ENCODE assay signal across 1 cellular context in the genomic region with DNA sequence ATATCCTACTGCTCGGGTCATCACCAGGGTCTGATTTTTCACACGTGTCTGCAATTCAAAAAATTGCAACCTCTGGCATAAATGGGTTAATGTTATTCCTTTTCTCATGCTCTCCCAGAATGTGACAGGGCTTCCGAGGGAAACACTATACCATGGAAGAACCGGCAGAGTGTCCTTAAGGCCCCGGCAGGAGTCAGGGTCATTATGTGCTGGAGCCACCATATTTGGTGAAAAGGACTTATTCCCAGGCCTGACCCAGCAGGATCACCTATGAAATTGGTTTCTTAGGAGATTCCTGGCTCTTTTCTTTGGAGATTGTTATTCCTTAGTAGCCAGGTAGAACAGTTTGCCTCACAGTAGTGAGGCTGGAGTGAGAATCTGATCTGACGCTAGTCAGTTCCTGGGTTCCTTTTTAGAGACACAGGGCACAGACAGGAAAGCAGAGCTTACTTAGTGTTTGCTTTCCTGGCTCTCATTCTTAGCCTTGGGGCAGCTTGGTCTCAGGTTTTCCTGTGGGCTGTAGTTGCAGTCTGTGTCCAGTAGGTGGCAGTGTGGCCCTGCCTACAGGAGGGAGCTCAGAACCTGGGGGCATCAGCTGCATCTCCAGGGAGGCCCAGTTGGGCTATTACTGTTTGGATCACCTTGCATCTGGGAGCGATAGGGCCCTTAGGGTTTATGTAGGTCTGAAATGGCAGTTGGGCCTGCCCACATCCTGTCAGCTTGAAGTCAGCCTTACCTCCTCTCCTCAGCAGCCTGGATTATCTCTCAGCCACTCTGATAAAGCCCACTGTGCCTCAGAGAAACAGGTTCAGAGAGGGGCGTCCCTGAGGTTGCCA.
A peak's percentile ranks its signal among the peaks of the same experiment; 100 is the strongest.
TF ChIP-seq lines count a peak whose summit lies in the region.

No MANE protein-coding gene starts in this region.

TF ChIP-seq in K562, 482 proteins besides CTCF, POLR2A, EP300 and RAD21 (continued from another document and continues in another):
- TF ChIP-seq ARID4B (CRISPR knock-in tag; IDR thresholded peaks at IDR 0.05) (no peak), ZNF696 (CRISPR knock-in tag; conservative IDR thresholded peaks at IDR 0.05) (no peak), PHB2 (IDR thresholded peaks at IDR 0.05; ENCODE audit: low read depth) (no peak), TSC22D4 (tag; IDR thresholded peaks at IDR 0.05) (no peak), FIP1L1 (IDR thresholded peaks at IDR 0.05; ENCODE audit: low read depth, low read length, poor library complexity, severe bottlenecking) (no peak), MTA2 (IDR thresholded peaks at IDR 0.05; ENCODE audit: low read depth) (no peak), ZNF668 (CRISPR knock-in tag; IDR thresholded peaks at IDR 0.05) (no peak), ZBTB11 (CRISPR knock-in tag; IDR thresholded peaks at IDR 0.05) (no peak), ZNF175 (CRISPR knock-in tag; IDR thresholded peaks at IDR 0.05; ENCODE audit: low read depth) (no peak), SRF (CRISPR knock-in tag; IDR thresholded peaks at IDR 0.05) (peak in 1 of 2 experiments; percentile 48; a peak in 1 of 4 replicates), CCNT2 (IDR thresholded peaks at IDR 0.05; ENCODE audit: borderline replicate concordance, extremely low read depth, insufficient read length, low read depth, low read length) (no peak), THRAP3 (IDR thresholded peaks at IDR 0.05; ENCODE audit: borderline replicate concordance) (no peak), MAFK (IDR thresholded peaks at IDR 0.05; ENCODE audit: low read length) (no peak), SMC3 (conservative IDR thresholded peaks at IDR 0.05; ENCODE audit: insufficient read depth, low read depth, low read length) (peak; percentile 83), BMI1 (IDR thresholded peaks at IDR 0.05; ENCODE audit: low read length) (no peak), FOSL1 (tag; conservative IDR thresholded peaks at IDR 0.05) (no peak), SAFB2 (IDR thresholded peaks at IDR 0.05; ENCODE audit: borderline replicate concordance, low read depth, low read length, severe bottlenecking) (no peak), CTBP1 (IDR thresholded peaks at IDR 0.05; ENCODE audit: borderline replicate concordance) (peak; percentile 54; the same call in 1 of the 2 replicates), SOX6 (IDR thresholded peaks at IDR 0.05) (no peak), SMAD2 (IDR thresholded peaks at IDR 0.05; ENCODE audit: low read depth, low read length) (no peak), ZNF239 (CRISPR knock-in tag; IDR thresholded peaks at IDR 0.05) (no peak), NFIC (IDR thresholded peaks at IDR 0.05) (0 out of 2 replicates have a peak, but pooled peaks have one; percentile 3), MCM3 (IDR thresholded peaks at IDR 0.05) (no peak), E2F1 (CRISPR knock-in tag; IDR thresholded peaks at IDR 0.05) (no peak), DIDO1 (tag; IDR thresholded peaks at IDR 0.05; ENCODE audit: low read depth) (no peak), RBFOX2 (IDR thresholded peaks at IDR 0.05; ENCODE audit: low read depth, low read length) (no peak), BCL6 (CRISPR knock-in tag; IDR thresholded peaks at IDR 0.05) (no peak), MAZ (CRISPR knock-in tag; conservative IDR thresholded peaks at IDR 0.05 in 1 of 2, IDR thresholded peaks at IDR 0.05 in 1 of 2) (no peak), TAF7 (tag; IDR thresholded peaks at IDR 0.05) (no peak), HIVEP1 (CRISPR knock-in tag; IDR thresholded peaks at IDR 0.05) (no peak), RHOXF2B (CRISPR knock-in tag; conservative IDR thresholded peaks at IDR 0.05) (no peak), MYNN (IDR thresholded peaks at IDR 0.05) (peak; percentile 24; the same call in 1 of the 2 replicates), MYNN (CRISPR knock-in tag; IDR thresholded peaks at IDR 0.05) (no peak), VEZF1 (CRISPR knock-in tag; IDR thresholded peaks at IDR 0.05) (peak; percentile 22; the same call in 1 of the 2 replicates), SUPT5H (IDR thresholded peaks at IDR 0.05) (0 out of 2 replicates have a peak, but pooled peaks have one; percentile 16), ZNF398 (CRISPR knock-in tag; IDR thresholded peaks at IDR 0.05) (no peak)
- TF ChIP-seq, protein P1, sequence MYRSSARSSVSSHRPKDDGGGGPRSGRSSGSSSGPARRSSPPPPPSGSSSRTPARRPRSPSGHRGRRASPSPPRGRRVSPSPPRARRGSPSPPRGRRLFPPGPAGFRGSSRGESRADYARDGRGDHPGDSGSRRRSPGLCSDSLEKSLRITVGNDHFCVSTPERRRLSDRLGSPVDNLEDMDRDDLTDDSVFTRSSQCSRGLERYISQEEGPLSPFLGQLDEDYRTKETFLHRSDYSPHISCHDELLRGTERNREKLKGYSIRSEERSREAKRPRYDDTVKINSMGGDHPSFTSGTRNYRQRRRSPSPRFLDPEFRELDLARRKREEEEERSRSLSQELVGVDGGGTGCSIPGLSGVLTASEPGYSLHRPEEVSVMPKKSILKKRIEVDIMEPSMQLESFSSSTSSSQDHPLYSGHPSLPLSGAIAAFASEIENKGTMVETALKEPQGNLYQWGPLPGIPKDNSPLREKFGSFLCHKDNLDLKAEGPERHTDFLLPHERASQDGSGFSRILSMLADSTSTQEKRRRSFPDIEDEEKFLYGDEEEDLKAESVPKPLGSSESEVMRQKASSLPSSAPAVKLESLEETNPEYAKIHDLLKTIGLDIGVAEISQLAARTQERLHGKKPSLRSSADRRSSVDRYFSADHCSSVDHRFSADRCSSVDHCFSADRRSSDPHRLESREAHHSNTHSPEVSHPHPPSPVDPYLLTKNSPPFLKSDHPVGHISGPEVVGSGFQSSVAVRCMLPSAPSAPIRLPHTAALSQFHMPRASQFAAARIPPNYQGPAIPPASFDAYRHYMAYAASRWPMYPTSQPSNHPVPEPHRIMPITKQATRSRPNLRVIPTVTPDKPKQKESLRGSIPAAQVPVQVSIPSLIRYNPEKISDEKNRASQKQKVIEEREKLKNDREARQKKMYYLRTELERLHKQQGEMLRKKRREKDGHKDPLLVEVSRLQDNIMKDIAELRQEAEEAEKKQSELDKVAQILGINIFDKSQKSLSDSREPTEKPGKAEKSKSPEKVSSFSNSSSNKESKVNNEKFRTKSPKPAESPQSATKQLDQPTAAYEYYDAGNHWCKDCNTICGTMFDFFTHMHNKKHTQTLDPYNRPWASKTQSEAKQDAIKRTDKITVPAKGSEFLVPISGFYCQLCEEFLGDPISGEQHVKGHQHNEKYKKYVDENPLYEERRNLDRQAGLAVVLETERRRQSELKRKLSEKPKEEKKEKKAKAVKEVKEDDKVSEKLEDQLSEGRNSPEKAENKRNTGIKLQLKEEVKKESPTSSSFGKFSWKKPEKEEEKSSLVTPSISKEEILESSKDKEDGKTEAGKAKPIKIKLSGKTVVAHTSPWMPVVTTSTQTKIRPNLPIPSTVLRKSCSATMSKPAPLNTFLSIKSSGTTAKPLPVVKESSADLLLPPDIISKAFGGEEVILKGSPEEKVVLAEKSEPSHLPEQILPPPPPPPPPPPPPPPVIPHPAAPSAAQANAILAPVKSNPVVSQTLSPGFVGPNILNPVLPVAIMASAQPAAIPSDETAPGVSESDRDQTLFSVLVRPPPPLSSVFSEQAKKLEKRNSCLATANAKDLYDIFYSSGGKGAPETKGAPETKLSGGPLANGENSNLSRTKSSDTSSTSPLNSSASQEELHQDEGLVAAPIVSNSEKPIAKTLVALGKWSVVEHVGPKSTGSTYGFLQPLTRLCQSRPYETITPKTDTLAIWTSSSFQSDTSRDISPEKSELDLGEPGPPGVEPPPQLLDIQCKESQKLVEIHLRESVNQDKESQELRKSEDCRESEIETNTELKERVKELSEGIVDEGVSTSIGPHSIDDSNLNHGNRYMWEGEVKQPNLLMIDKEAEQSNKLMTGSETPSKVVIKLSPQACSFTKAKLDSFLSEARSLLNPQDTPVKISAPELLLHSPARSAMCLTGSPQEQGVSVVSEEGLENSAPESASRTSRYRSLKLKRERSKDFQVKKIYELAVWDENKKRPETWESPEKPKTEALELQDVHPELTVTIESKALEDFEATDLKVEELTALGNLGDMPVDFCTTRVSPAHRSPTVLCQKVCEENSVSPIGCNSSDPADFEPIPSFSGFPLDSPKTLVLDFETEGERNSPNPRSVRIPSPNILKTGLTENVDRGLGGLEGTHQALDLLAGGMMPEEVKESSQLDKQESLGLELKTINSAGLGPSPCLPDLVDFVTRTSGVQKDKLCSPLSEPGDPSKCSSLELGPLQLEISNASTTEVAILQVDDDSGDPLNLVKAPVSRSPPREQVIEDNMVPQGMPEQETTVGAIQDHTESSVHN (IDR thresholded peaks at IDR 0.05; ENCODE audit: borderline replicate concordance in 1 of 2, low read depth in 1 of 2), result no peak
